32 cellular contexts compared by ENCODE assay signal in the genomic region with DNA sequence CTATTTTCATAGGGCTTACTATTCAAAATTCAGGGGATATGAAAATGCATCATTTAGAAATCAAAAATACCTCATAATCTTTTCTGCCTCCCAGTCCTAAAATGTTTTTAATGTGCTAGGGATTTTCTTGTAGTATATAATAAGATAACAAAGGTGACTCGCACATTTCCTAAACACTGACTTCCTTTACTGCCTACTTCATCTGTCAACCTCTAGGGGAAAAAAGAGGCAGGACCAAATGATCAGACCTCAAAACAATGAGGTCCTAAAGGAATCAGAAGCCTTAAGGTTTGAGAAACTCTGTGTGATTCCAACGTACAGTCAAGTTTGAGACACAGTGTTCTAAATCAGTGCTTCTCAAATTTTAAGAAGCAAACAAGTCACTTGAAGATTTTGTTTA. TPM values are rescaled to one million over a fixed set of nuclear protein-coding genes. Genes with fewer than 3 reads are reported as not detected.
DNase-seq lines count a peak whose midpoint lies in the region; ATAC-seq and TF ChIP-seq lines count a peak whose summit lies in the region.
"Had no signal": no experiment of that assay in that cellular context is flagged by ENCODE, and none has a peak within 500 bp of the region (broad histone marks: within the 10 kb centered on the region; RNA-seq: fewer than 3 reads in every experiment).

No MANE protein-coding gene starts in this region.

- no peaks in the 10 kb centered on the region for H3K79me1 ChIP-seq in mesendoderm (ENCODE audit: low read length)

- no peak overlapping the region for H3K9ac ChIP-seq in mesendoderm (ENCODE audit: low read length)

- no peak for TF ChIP-seq CTCF in choroid plexus epithelial cell (conservative IDR thresholded peaks at IDR 0.05; ENCODE audit: low read depth, low read length)

- H2AK5ac ChIP-seq in mesendoderm (ENCODE audit: low read length) = no peak overlapping the region

- no peak overlapping the region for H3K18ac ChIP-seq in mesendoderm (ENCODE audit: low read length)

- no peak overlapping the region for H3K27ac ChIP-seq in mesendoderm (ENCODE audit: low read depth, low read length)
- H3K27ac ChIP-seq: body of pancreas, esophagus squamous epithelium, vagina had no signal

- H3K27me3 ChIP-seq in mesendoderm (ENCODE audit: insufficient read depth, low read length, poor library complexity) = no peaks in the 10 kb centered on the region
- H3K27me3 ChIP-seq: body of pancreas, esophagus squamous epithelium, vagina had no signal

- H3K4ac ChIP-seq in mesendoderm (ENCODE audit: low read depth, low read length) = no peak overlapping the region

- H3K56ac ChIP-seq in mesendoderm (ENCODE audit: low read length) = no peak overlapping the region

- no peak overlapping the region for H2BK15ac ChIP-seq in mesendoderm (replicated peaks; ENCODE audit: low read depth)

- no peak overlapping the region for H4K5ac ChIP-seq in mesendoderm (ENCODE audit: low read length)

- ATAC-seq in GM18861 (IDR thresholded peaks at IDR 0.05; ENCODE audit: unreplicated experiment) = no peak
- ATAC-seq in GM18867 (IDR thresholded peaks at IDR 0.05; ENCODE audit: unreplicated experiment) = no peak
- ATAC-seq: body of pancreas; GM12878; left cardiac atrium; naive thymus-derived CD8-positive, alpha-beta T cell; Right ventricle myocardium inferior; sciatic nerve; stimulated activated naive CD8-positive, alpha-beta T cell treated with anti-CD3 and anti-CD28 coated beads, Interleukin-15, amount 100 ng/mL, for 72 hours had no signal

- H2BK5ac ChIP-seq in mesendoderm (ENCODE audit: low read length) = no peak overlapping the region

- H3K4me2 ChIP-seq in mesendoderm (ENCODE audit: low read length) = no peak overlapping the region

- DNase-seq in EL (peak; percentile 9), Kasumi-1 (lab: John Stamatoyannopoulos, UW) (peak; percentile 6 to 13), choroid plexus epithelial cell (ENCODE audit: low read depth) (peak; percentile 13), mesendoderm (peak; percentile 21), DMS114 treated with DMSO at 0.1 percent for 48 hours (lab: John Stamatoyannopoulos, UW; ENCODE audit: unreplicated experiment) (no peak)
- DNase-seq: activated CD4-positive, alpha-beta memory T cell treated with anti-CD3 and anti-CD28 coated beads for 36 hours; activated CD4-positive, alpha-beta T cell treated with anti-CD3 and anti-CD28 coated beads for 1 hour; activated naive CD4-positive, alpha-beta T cell treated with anti-CD3 and anti-CD28 coated beads for 36 hours; body of pancreas; Caco-2; dermis blood vessel endothelial cell; DND-41; esophagus squamous epithelium; hypothalamus; immature natural killer cell; left cardiac atrium; naive thymus-derived CD8-positive, alpha-beta T cell; NCI-H1092 treated with DMSO at 0.1 percent for 48 hours; NCI-H187 treated with DMSO at 0.1 percent for 48 hours; NCI-H2171 treated with DMSO at 0.1 percent for 48 hours; NCI-H510A treated with DMSO at 0.1 percent for 48 hours; OCI-M1; stimulated activated naive CD8-positive, alpha-beta T cell treated with anti-CD3 and anti-CD28 coated beads, Interleukin-15, amount 100 ng/mL, for 72 hours had no signal

- H4K8ac ChIP-seq in mesendoderm (ENCODE audit: low read depth, low read length) = no peak overlapping the region

- no peaks in the 10 kb centered on the region for H3K4me1 ChIP-seq in mesendoderm (ENCODE audit: control insufficient read depth, low read depth, low read length)
- H3K4me1 ChIP-seq: body of pancreas, Caco-2, esophagus squamous epithelium, HAP-1, vagina had no signal

- no peak overlapping the region for H2BK120ac ChIP-seq in mesendoderm (ENCODE audit: low read depth, low read length)

- H3K23ac ChIP-seq in mesendoderm (ENCODE audit: low read length) = no peak overlapping the region

- no CpG with 5 or more reads among the region's 2 CpGs for WGBS in mesendoderm (ENCODE audit: extremely low coverage, insufficient coverage, low lambda C conversion rate)

- no peaks in the 10 kb centered on the region for H3K79me2 ChIP-seq in mesendoderm (ENCODE audit: control insufficient read depth, insufficient read depth, low read length)

- H3K4me3 ChIP-seq in choroid plexus epithelial cell (ENCODE audit: low read depth, low read length) (no peak overlapping the region), mesendoderm (ENCODE audit: low read length) (no peak overlapping the region)
- H3K4me3 ChIP-seq: body of pancreas, esophagus squamous epithelium, GM12878, HAP-1, lung, vagina had no signal

- no peaks in the 10 kb centered on the region for H3K36me3 ChIP-seq in mesendoderm (ENCODE audit: control insufficient read depth, insufficient read depth, low read length)
- H3K36me3 ChIP-seq: esophagus squamous epithelium, HAP-1, vagina had no signal

RNA-seq across cellular contexts. Expression of a gene that starts 56.1 kb away (rescaled TPM):
- polyA plus RNA-seq in mesendoderm (2013, experiment 1 of 2) = not detected
- polyA plus RNA-seq in mesendoderm (2013, experiment 2 of 2) = not detected
- polyA plus RNA-seq: CD14-positive monocyte; GM12878; immature natural killer cell; naive thymus-derived CD8-positive, alpha-beta T cell had no signal
